In the genomic region with DNA sequence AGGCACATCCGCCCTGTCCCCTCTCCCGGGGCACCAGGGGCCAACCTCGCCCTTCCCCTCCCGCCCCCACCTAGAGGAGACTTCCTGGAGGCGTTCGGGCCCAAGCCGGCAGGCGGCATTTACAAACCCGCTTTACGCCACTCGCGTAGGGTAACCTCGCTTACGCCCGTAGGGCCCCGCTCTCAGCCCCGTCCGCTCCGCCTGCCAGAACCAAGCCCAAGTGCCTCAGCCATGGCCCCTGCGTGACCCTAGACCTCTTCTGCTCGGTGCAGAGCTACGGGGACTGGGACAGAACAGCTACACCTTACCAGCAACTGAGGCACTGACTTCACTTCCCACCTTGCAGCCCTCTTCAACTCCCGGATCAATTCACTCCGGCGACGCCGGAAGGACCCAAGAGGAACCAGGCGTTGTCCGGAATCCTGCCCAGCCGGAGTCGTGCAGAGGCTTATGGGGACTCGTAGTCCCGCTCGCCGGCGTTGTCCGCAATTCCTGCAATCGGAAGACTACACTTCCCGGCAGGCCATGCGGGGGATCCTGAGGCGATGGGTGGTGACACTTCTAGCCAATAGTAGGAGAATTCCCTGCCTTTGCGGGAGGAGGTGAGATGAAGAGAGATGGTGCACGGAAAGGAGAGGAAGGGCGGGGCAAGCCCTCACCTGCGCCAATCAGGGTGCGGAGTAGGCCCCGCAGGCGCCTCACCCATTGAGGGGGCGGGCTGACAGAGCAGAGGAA, we compare ENCODE assay signal across 8 cellular contexts. TPM values are rescaled to one million over a fixed set of nuclear protein-coding genes. Genes with fewer than 3 reads are reported as not detected.
A peak's percentile ranks its signal among the peaks of the same experiment; 100 is the strongest.
DNase-seq lines count a peak whose midpoint lies in the region; ATAC-seq and TF ChIP-seq lines count a peak whose summit lies in the region.

A gene (minus strand): TSS at position 395 of the 735 bp plus-strand sequence. CDS start 14,735 bp downstream, outside the sequence.

- TF ChIP-seq POLR2A in heart left ventricle (IDR thresholded peaks at IDR 0.05): peak in 1 of 2 donors; percentile 71

- H3K9me3 Mint-ChIP-seq in T-cell (no peaks in the 10 kb centered on the region), type B pancreatic cell (no peaks in the 10 kb centered on the region)

- no peaks in the 10 kb centered on the region for H3K27me3 Mint-ChIP-seq in T-cell
- H3K27me3 Mint-ChIP-seq in type B pancreatic cell: peaks cover 16% of the 10 kb centered on the region

- CTCF ChIA-PET in T-cell (lab: Charles Lee): interaction anchor here (0.8 to 2.1 kb wide), 4 partner anchors 43 to 354 kb away, joined by 3 to 8 read pairs (median 5); a partner anchor contains a TSS

- in situ Hi-C loops in GM13977 (cut with MboI; ENCODE audit: low pct_unique_long_range_greater_than_20kb, low sequenced_read_pairs, unreplicated experiment): no loop called here

- H3K27ac Mint-ChIP-seq in T-cell (no peak within 1 kb of the TSS), type B pancreatic cell (no peak within 1 kb of the TSS)

- peak; percentile 81 for DNase-seq in GM13977 (ENCODE audit: low spot score)
- peak; percentile 100 for DNase-seq in NCI-H146 (lab: John Stamatoyannopoulos, UW)
- peak; percentile 92 to 98 (median 96) for DNase-seq in T-cell
- DNase-seq in amniotic epithelial cell (ENCODE audit: low read depth): peak; percentile 99
- DNase-seq in heart left ventricle: peak; percentile 98 to 99 (median 98)
- DNase-seq in pons (ENCODE audit: low spot score): peak; percentile 99
- DNase-seq in type B pancreatic cell (ENCODE audit: extremely low spot score, unreplicated experiment): peak; percentile 97

- H3K36me3 ChIP-seq in heart left ventricle: no peaks in the 10 kb centered on the region

- H3K9me3 ChIP-seq in heart left ventricle: no peaks in the 10 kb centered on the region

- H3K4me1 ChIP-seq in heart left ventricle: peaks cover 4 to 55% (median 33%) of the 10 kb centered on the region in 12 donors

- 0% methylated on average over 42 to 49 of the region's 49 CpGs for WGBS in heart left ventricle, 4 donors

- H3K36me3 Mint-ChIP-seq in T-cell (peaks cover 7% of the 10 kb centered on the region), type B pancreatic cell (no peaks in the 10 kb centered on the region)

- TF ChIP-seq CTCF in GM13977 (IDR thresholded peaks at IDR 0.05; ENCODE audit: extremely low read depth, insufficient read depth, missing control alignments): no peak
- no peak for TF ChIP-seq CTCF in heart left ventricle (IDR thresholded peaks at IDR 0.05)
- no peak for TF ChIP-seq CTCF in type B pancreatic cell (conservative IDR thresholded peaks at IDR 0.05)

- intact Hi-C loops in heart left ventricle (cut with DNase I): loop anchor here in 9 of 10 donors (2.0 to 10.0 kb wide), 12 partner anchors 73 to 360 kb away; a partner anchor contains a TSS

- ATAC-seq in HG02870 (IDR thresholded peaks at IDR 0.05; ENCODE audit: unreplicated experiment) (peak; percentile 88), T-cell (replicated peaks in 1 of 4) (peak; percentile 87 to 89 (median 88)), heart left ventricle (peak; percentile 96 to 97 (median 96))

- POLR2A ChIA-PET in T-cell (lab: Charles Lee): no interaction called here

- H3K4me3 ChIP-seq in heart left ventricle: peak within 1 kb of the TSS; percentile 72 to 94 (median 84)

- H3K4me3 Mint-ChIP-seq in T-cell (no peak within 1 kb of the TSS), type B pancreatic cell (no peak within 1 kb of the TSS)

- H3K27ac ChIP-seq in heart left ventricle: peak within 1 kb of the TSS; percentile 81 to 95 (median 93)

- H3K4me1 Mint-ChIP-seq in T-cell: peaks cover 13 to 20% (median 15%) of the 10 kb centered on the region in 3 donors
- peaks cover 16% of the 10 kb centered on the region for H3K4me1 Mint-ChIP-seq in type B pancreatic cell (ENCODE audit: unreplicated experiment)

- H3K27me3 ChIP-seq in heart left ventricle: no peaks in the 10 kb centered on the region

RNA-seq across cellular contexts. Expression of the gene that starts here (rescaled TPM):
- total RNA-seq in T-cell (10 to 100 TPM; 40.2 to 46.7 (median 40.8) TPM), heart left ventricle (10 to 100 TPM; 32.1 to 53.9 (median 41.1) TPM), type B pancreatic cell (ENCODE audit: low replicate concordance) (43.3 and 58.9 TPM in 2 replicates)
- polyA plus RNA-seq in heart left ventricle: 10 to 100 TPM; 12.6 to 72.4 TPM

Comparison
In these comparisons a context has a peak if more than half of its experiments do, and no peak if none do; other contexts are left out.
1. Peak in every context shown above with its lines: DNase-seq, ATAC-seq, H3K4me3 ChIP-seq and H3K27ac ChIP-seq.